ENCODE assay signal across 1 cellular context in genomic region chr2:218964041-218964771, GRCh38.
TF ChIP-seq lines count a peak whose summit lies in the region.

No MANE protein-coding gene starts in this region.

TF ChIP-seq in A549, 52 proteins besides CTCF, POLR2A, EP300 and RAD21 (continued from another document):
- TF ChIP-seq E2F6 (IDR thresholded peaks at IDR 0.05; ENCODE audit: borderline replicate concordance, low read depth): no peak
- no peak for TF ChIP-seq ZSCAN20 (CRISPR knock-in tag; IDR thresholded peaks at IDR 0.05)
- TF ChIP-seq CEBPB (IDR thresholded peaks at IDR 0.05): no peak
- TF ChIP-seq TP53 (CRISPR knock-in tag; IDR thresholded peaks at IDR 0.05): no peak
- TF ChIP-seq RARB (CRISPR knock-in tag; IDR thresholded peaks at IDR 0.05): no peak
- TF ChIP-seq FOSL2 (IDR thresholded peaks at IDR 0.05): peak; percentile 34; the same call in 1 of the 2 replicates
- TF ChIP-seq FOSL2 (CRISPR knock-in tag; IDR thresholded peaks at IDR 0.05): peak; percentile 77
- no peak for TF ChIP-seq KDM1A (IDR thresholded peaks at IDR 0.05; ENCODE audit: low read depth)
- peak; percentile 99 for TF ChIP-seq MAFK (IDR thresholded peaks at IDR 0.05; ENCODE audit: partially characterized antibody)
- TF ChIP-seq MAZ (IDR thresholded peaks at IDR 0.05; ENCODE audit: borderline replicate concordance, low read depth, low read length): no peak
- TF ChIP-seq, protein P1, sequence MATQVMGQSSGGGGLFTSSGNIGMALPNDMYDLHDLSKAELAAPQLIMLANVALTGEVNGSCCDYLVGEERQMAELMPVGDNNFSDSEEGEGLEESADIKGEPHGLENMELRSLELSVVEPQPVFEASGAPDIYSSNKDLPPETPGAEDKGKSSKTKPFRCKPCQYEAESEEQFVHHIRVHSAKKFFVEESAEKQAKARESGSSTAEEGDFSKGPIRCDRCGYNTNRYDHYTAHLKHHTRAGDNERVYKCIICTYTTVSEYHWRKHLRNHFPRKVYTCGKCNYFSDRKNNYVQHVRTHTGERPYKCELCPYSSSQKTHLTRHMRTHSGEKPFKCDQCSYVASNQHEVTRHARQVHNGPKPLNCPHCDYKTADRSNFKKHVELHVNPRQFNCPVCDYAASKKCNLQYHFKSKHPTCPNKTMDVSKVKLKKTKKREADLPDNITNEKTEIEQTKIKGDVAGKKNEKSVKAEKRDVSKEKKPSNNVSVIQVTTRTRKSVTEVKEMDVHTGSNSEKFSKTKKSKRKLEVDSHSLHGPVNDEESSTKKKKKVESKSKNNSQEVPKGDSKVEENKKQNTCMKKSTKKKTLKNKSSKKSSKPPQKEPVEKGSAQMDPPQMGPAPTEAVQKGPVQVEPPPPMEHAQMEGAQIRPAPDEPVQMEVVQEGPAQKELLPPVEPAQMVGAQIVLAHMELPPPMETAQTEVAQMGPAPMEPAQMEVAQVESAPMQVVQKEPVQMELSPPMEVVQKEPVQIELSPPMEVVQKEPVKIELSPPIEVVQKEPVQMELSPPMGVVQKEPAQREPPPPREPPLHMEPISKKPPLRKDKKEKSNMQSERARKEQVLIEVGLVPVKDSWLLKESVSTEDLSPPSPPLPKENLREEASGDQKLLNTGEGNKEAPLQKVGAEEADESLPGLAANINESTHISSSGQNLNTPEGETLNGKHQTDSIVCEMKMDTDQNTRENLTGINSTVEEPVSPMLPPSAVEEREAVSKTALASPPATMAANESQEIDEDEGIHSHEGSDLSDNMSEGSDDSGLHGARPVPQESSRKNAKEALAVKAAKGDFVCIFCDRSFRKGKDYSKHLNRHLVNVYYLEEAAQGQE (IDR thresholded peaks at IDR 0.05): no peak
- peak; percentile 100 for TF ChIP-seq NFE2L2 (conservative IDR thresholded peaks at IDR 0.05; ENCODE audit: low read length)
